7 cellular contexts compared by ENCODE assay signal in genomic region chr16:2599165-2599564, GRCh38.
DNase-seq lines count a peak whose midpoint lies in the region; ATAC-seq and TF ChIP-seq lines count a peak whose summit lies in the region.
"Not testable (repeated sequence)": the region's sequence is repeated elsewhere in the genome, so short reads cannot be mapped to it uniquely, and the experiment has no call there.

No MANE protein-coding gene starts in this region.

- H3K27ac ChIP-seq in BLaER1 treated with 17β-estradiol and CSF1 and Interleukin-3, amounts not matched to agents 10 nM and 100 nM; spleen: not testable (repeated sequence)
- H3K27ac ChIP-seq in left ventricle myocardium inferior (replicated peaks) (peak overlapping the region; percentile 78), psoas muscle (peak overlapping the region; percentile 83)

- peak overlapping the region; percentile 31 to 97 (median 90); a peak in 20 of 22 replicates for H3K4me2 ChIP-seq in BLaER1 treated with 17β-estradiol and CSF1 and Interleukin-3, amounts not matched to agents 10 nM and 100 nM

- ATAC-seq in activated CD4-positive, alpha-beta T cell treated with anti-CD3 and anti-CD28 coated beads for 36 hours, result not testable (repeated sequence)
- ATAC-seq in psoas muscle, result peak; percentile 57 to 72 (median 72)

- peaks cover 20 to 29% (median 26%) of the 10 kb centered on the region in 11 experiments for H3K36me3 ChIP-seq in BLaER1 treated with 17β-estradiol and CSF1 and Interleukin-3, amounts not matched to agents 10 nM and 100 nM
- H3K36me3 ChIP-seq in left ventricle myocardium inferior, result peaks cover 35% of the 10 kb centered on the region
- peaks cover 0 to 23% of the 10 kb centered on the region in 2 donors for H3K36me3 ChIP-seq in psoas muscle (ENCODE audit: insufficient read depth in 1 of 2, low read depth in 1 of 2)
- H3K36me3 ChIP-seq in spleen, result peaks cover 2 to 61% (median 41%) of the 10 kb centered on the region in 6 donors

- CTCF ChIA-PET in activated CD4-positive, alpha-beta T cell treated with anti-CD3 and anti-CD28 coated beads for 36 hours (lab: Charles Lee), result not testable (repeated sequence)

- H3K4me1 Mint-ChIP-seq in activated CD4-positive, alpha-beta T cell treated with anti-CD3 and anti-CD28 coated beads for 36 hours; endothelial cell (ENCODE audit: unreplicated experiment): not testable (repeated sequence)
- peaks cover 19% of the 10 kb centered on the region for H3K4me1 Mint-ChIP-seq in activated T-cell treated with anti-CD3 and anti-CD28 coated beads, Interleukin-2, amount 50 U/mL, for 24 hours (ENCODE audit: low read depth)

- not testable (repeated sequence) for DNase-seq in activated CD4-positive, alpha-beta T cell treated with anti-CD3 and anti-CD28 coated beads for 36 hours; activated T-cell treated with anti-CD3 and anti-CD28 coated beads, Interleukin-2, amount 50 U/mL, for 24 hours; endothelial cell (ENCODE audit: low spot score); left ventricle myocardium inferior
- peak in 1 of 2 donors; percentile 65 for DNase-seq in psoas muscle
- peak; percentile 30 for DNase-seq in spleen

- H3K4me3 ChIP-seq in BLaER1 treated with 17β-estradiol and CSF1 and Interleukin-3, amounts not matched to agents 10 nM and 100 nM; left ventricle myocardium inferior; psoas muscle; spleen: not testable (repeated sequence)

- not testable (repeated sequence) for TF ChIP-seq POLR2A in spleen (IDR thresholded peaks at IDR 0.05)

- H3K27me3 ChIP-seq in BLaER1 treated with 17β-estradiol and CSF1 and Interleukin-3, amounts not matched to agents 10 nM and 100 nM, result peaks cover 0 to 18% (median 7%) of the 10 kb centered on the region in 11 experiments; a peak in 10 of 22 replicates
- H3K27me3 ChIP-seq in left ventricle myocardium inferior (ENCODE audit: low read depth); psoas muscle (ENCODE audit: insufficient read depth in 3 of 3, low read length in 2 of 3); spleen (replicated peaks in 1 of 7): not testable (repeated sequence)

- H3K4me1 ChIP-seq in BLaER1 treated with 17β-estradiol and CSF1 and Interleukin-3, amounts not matched to agents 10 nM and 100 nM, result peaks cover 47 to 85% (median 82%) of the 10 kb centered on the region in 10 experiments
- H3K4me1 ChIP-seq in left ventricle myocardium inferior (peaks cover 40% of the 10 kb centered on the region), psoas muscle (peaks cover 30% of the 10 kb centered on the region), spleen (peaks cover 0 to 24% (median 11%) of the 10 kb centered on the region in 6 donors)

- TF ChIP-seq CTCF in endothelial cell (IDR thresholded peaks at IDR 0.05; ENCODE audit: unreplicated experiment); left ventricle myocardium inferior (IDR thresholded peaks at IDR 0.05; ENCODE audit: borderline replicate concordance); psoas muscle (IDR thresholded peaks at IDR 0.05); spleen (IDR thresholded peaks at IDR 0.05 in 8 of 11, conservative IDR thresholded peaks at IDR 0.05 in 3 of 11): not testable (repeated sequence)

- not testable (repeated sequence) for H3K4me3 Mint-ChIP-seq in activated CD4-positive, alpha-beta T cell treated with anti-CD3 and anti-CD28 coated beads for 36 hours; activated T-cell treated with anti-CD3 and anti-CD28 coated beads, Interleukin-2, amount 50 U/mL, for 24 hours
- peak overlapping the region; percentile 74 for H3K4me3 Mint-ChIP-seq in endothelial cell (ENCODE audit: unreplicated experiment)

- H3K9me3 ChIP-seq in BLaER1 treated with 17β-estradiol and CSF1 and Interleukin-3, amounts not matched to agents 10 nM and 100 nM (replicated peaks in 1 of 11); left ventricle myocardium inferior (replicated peaks); psoas muscle; spleen: not testable (repeated sequence)

- peak overlapping the region; percentile 67 for H3K27ac Mint-ChIP-seq in activated CD4-positive, alpha-beta T cell treated with anti-CD3 and anti-CD28 coated beads for 36 hours
- H3K27ac Mint-ChIP-seq in activated T-cell treated with anti-CD3 and anti-CD28 coated beads, Interleukin-2, amount 50 U/mL, for 24 hours, result peak overlapping the region; percentile 73
- H3K27ac Mint-ChIP-seq in endothelial cell (ENCODE audit: unreplicated experiment), result not testable (repeated sequence)

- peaks cover 44 to 60% (median 58%) of the 10 kb centered on the region in 11 experiments for H4K20me1 ChIP-seq in BLaER1 treated with 17β-estradiol and CSF1 and Interleukin-3, amounts not matched to agents 10 nM and 100 nM

- not testable (repeated sequence) for H3K27me3 Mint-ChIP-seq in activated CD4-positive, alpha-beta T cell treated with anti-CD3 and anti-CD28 coated beads for 36 hours; activated T-cell treated with anti-CD3 and anti-CD28 coated beads, Interleukin-2, amount 50 U/mL, for 24 hours; endothelial cell (ENCODE audit: unreplicated experiment)

- intact Hi-C loops in activated CD4-positive, alpha-beta T cell treated with anti-CD3 and anti-CD28 coated beads for 36 hours (cut with DNase I, micrococcal nuclease); left ventricle myocardium inferior (cut with micrococcal nuclease); spleen (cut with DNase I; ENCODE audit: low total_unique reads): not testable (repeated sequence)
- intact Hi-C loops in psoas muscle (cut with DNase I), result loop anchor here in 1 of 2 donors (10.0 kb wide), 1 partner anchor 64 kb away; the partner anchor contains the start of genes CEMP1 and PDPK1

- POLR2A ChIA-PET in activated CD4-positive, alpha-beta T cell treated with anti-CD3 and anti-CD28 coated beads for 36 hours (lab: Charles Lee), result not testable (repeated sequence)

- H3K9ac ChIP-seq in BLaER1 treated with 17β-estradiol and CSF1 and Interleukin-3, amounts not matched to agents 10 nM and 100 nM, result peak overlapping the region in 5 of 11 experiments; percentile 8 to 53 (median 28); a peak in 3 of 22 replicates

- not testable (repeated sequence) for H3K9me3 Mint-ChIP-seq in activated CD4-positive, alpha-beta T cell treated with anti-CD3 and anti-CD28 coated beads for 36 hours (ENCODE audit: low read depth); activated T-cell treated with anti-CD3 and anti-CD28 coated beads, Interleukin-2, amount 50 U/mL, for 24 hours; endothelial cell (ENCODE audit: unreplicated experiment)

- H3K36me3 Mint-ChIP-seq in activated CD4-positive, alpha-beta T cell treated with anti-CD3 and anti-CD28 coated beads for 36 hours (ENCODE audit: low read depth); endothelial cell (ENCODE audit: low read depth, unreplicated experiment): not testable (repeated sequence)
- H3K36me3 Mint-ChIP-seq in activated T-cell treated with anti-CD3 and anti-CD28 coated beads, Interleukin-2, amount 50 U/mL, for 24 hours (ENCODE audit: low read depth), result peaks cover 58% of the 10 kb centered on the region

- WGBS in psoas muscle, 3 donors, result 44% methylated on average over 4 of the region's 6 CpGs; no CpG with 5 or more reads in 2 of the 3 donors
- WGBS in spleen, 5 donors, result 80 to 98% (median 90%) methylated on average over 3 to 4 of the region's 6 CpGs; no CpG with 5 or more reads in 2 of the 5 donors
